ENCODE assay signal across 8 cellular contexts in genomic region chr17:49414271-49414621, GRCh38. TPM values are rescaled to one million over a fixed set of nuclear protein-coding genes. Genes with fewer than 3 reads are reported as not detected.
A peak's percentile ranks its signal among the peaks of the same experiment; 100 is the strongest.
DNase-seq lines count a peak whose midpoint lies in the region; ATAC-seq and TF ChIP-seq lines count a peak whose summit lies in the region.

No MANE protein-coding gene starts in this region.

- peak overlapping the region; percentile 99 for H3K4me3 Mint-ChIP-seq in CD8-positive, alpha-beta T cell

- no peak for DNase-seq in CD8-positive, alpha-beta T cell
- DNase-seq in LNCaP clone FGC (ENCODE audit: low read depth) (no peak), NCI-H1092 treated with DMSO at 0.1 percent for 48 hours (lab: John Stamatoyannopoulos, UW) (no peak), nucleus accumbens (lab: John Stamatoyannopoulos, UW) (no peak), medulla oblongata (ENCODE audit: extremely low spot score) (no peak), T-helper 9 cell (no peak)

- peak overlapping the region; percentile 80 for H3K4me3 ChIP-seq in CD8-positive, alpha-beta T cell (ENCODE audit: low read depth, low read length)
- peak overlapping the region; percentile 94 for H3K4me3 ChIP-seq in LNCaP clone FGC (ENCODE audit: low read depth, low read length)
- H3K4me3 ChIP-seq in endocrine pancreas (ENCODE audit: control insufficient read depth, insufficient read depth, low read length) = peak overlapping the region; percentile 68
- H3K4me3 ChIP-seq in neutrophil (ENCODE audit: low read depth in 1 of 2, low read length in 1 of 2) = peak overlapping the region; percentile 64 to 69

- CTCF ChIA-PET in CD8-positive, alpha-beta T cell (lab: Charles Lee) = interaction anchor here (0.6 to 12.5 kb wide), 5 partner anchors 17 to 294 kb away, joined by 3 to 131 read pairs (median 3); no protein-coding TSS in a partner anchor

- peaks cover 12% of the 10 kb centered on the region for H3K4me1 ChIP-seq in CD8-positive, alpha-beta T cell (ENCODE audit: insufficient read depth, low read length)
- H3K4me1 ChIP-seq in endocrine pancreas (ENCODE audit: control insufficient read depth, insufficient read depth, low read length) = peaks cover 3% of the 10 kb centered on the region
- H3K4me1 ChIP-seq in neutrophil (ENCODE audit: control insufficient read depth in 1 of 2, insufficient read depth in 1 of 2, low read depth in 1 of 2, low read length in 1 of 2) = peaks cover 16 to 18% of the 10 kb centered on the region in 2 experiments

- peak overlapping the region; percentile 86 for H3K9ac ChIP-seq in endocrine pancreas (ENCODE audit: control insufficient read depth, insufficient read depth, low read length)

- H3K27me3 Mint-ChIP-seq in CD8-positive, alpha-beta T cell (ENCODE audit: low read depth) = no peaks in the 10 kb centered on the region

- no peak for ATAC-seq in CD8-positive, alpha-beta T cell

- H3K36me3 ChIP-seq in CD8-positive, alpha-beta T cell (ENCODE audit: insufficient read depth, low read length) = peaks cover 20% of the 10 kb centered on the region
- H3K36me3 ChIP-seq in endocrine pancreas (ENCODE audit: control insufficient read depth, insufficient read depth, low read length) (no peaks in the 10 kb centered on the region), neutrophil (peaks cover 7% of the 10 kb centered on the region)

- H3K4me1 Mint-ChIP-seq in CD8-positive, alpha-beta T cell (ENCODE audit: low read depth) = peaks cover 31% of the 10 kb centered on the region

- intact Hi-C loops in CD8-positive, alpha-beta T cell (cut with DNase I, micrococcal nuclease) = loop anchor here (1.0 to 10.0 kb wide), 8 partner anchors 83 to 681 kb away; partner anchors contain the start of genes KAT7 (in 1 of the 2), NGFR (in 1 of the 2), PDK2 (in 1 of the 2) and SNF8 (in 1 of the 2)

- H3K36me3 Mint-ChIP-seq in CD8-positive, alpha-beta T cell = peaks cover 40% of the 10 kb centered on the region

- no peaks in the 10 kb centered on the region for H3K9me3 Mint-ChIP-seq in CD8-positive, alpha-beta T cell

- POLR2A ChIA-PET in CD8-positive, alpha-beta T cell (lab: Charles Lee) = interaction anchor here (0.8 to 1.4 kb wide), 3 partner anchors 25 to 92 kb away, joined by 3 to 4 read pairs (median 3); no protein-coding TSS in a partner anchor

- H3K9me3 ChIP-seq in CD8-positive, alpha-beta T cell (ENCODE audit: low read length) = no peaks in the 10 kb centered on the region
- no peaks in the 10 kb centered on the region for H3K9me3 ChIP-seq in endocrine pancreas (ENCODE audit: control insufficient read depth, low read length)
- no peaks in the 10 kb centered on the region for H3K9me3 ChIP-seq in neutrophil

- H3K27me3 ChIP-seq in CD8-positive, alpha-beta T cell (ENCODE audit: insufficient read depth, low read length) = no peaks in the 10 kb centered on the region
- H3K27me3 ChIP-seq in endocrine pancreas (ENCODE audit: control insufficient read depth, insufficient read depth, low read length) (no peaks in the 10 kb centered on the region), neutrophil (peaks cover 17% of the 10 kb centered on the region)

- H3K27ac Mint-ChIP-seq in CD8-positive, alpha-beta T cell = peak overlapping the region; percentile 93

- TF ChIP-seq CTCF in CD8-positive, alpha-beta T cell (IDR thresholded peaks at IDR 0.05) = no peak
- TF ChIP-seq CTCF in LNCaP clone FGC (IDR thresholded peaks at IDR 0.05; ENCODE audit: control insufficient read depth, extremely low read depth, insufficient read depth) = no peak
- TF ChIP-seq CTCF in neutrophil (IDR thresholded peaks at IDR 0.05) = no peak

- H3K27ac ChIP-seq in CD8-positive, alpha-beta T cell (ENCODE audit: low read depth, low read length) = peak overlapping the region; percentile 43
- no peak overlapping the region for H3K27ac ChIP-seq in neutrophil

RNA-seq across cellular contexts. Expression of gene PHB1, which starts 0.4 kb away (rescaled TPM):
- 10 to 100 TPM; 26.3 to 27.0 TPM for total RNA-seq in CD8-positive, alpha-beta T cell

RNA-seq across cellular contexts. Expression of gene ZNF652, which starts 52.2 kb away (rescaled TPM):
- total RNA-seq in CD8-positive, alpha-beta T cell = 10 to 100 TPM; 28.1 to 28.6 TPM
